Comparison of ENCODE assay signal across 9 cellular contexts in genomic region chr11:13339196-13340153, GRCh38.
A peak's percentile ranks its signal among the peaks of the same experiment; 100 is the strongest.
DNase-seq lines count a peak whose midpoint lies in the region; ATAC-seq, FAIRE-seq and TF ChIP-seq lines count a peak whose summit lies in the region.
"Had no signal": no experiment of that assay in that cellular context is flagged by ENCODE, and none has a peak within 500 bp of the region (broad histone marks: within the 10 kb centered on the region; RNA-seq: fewer than 3 reads in every experiment).

No MANE protein-coding gene starts in this region.

- H3K9me3 ChIP-seq in right cardiac atrium (ENCODE audit: control insufficient read depth, low read length) (no peaks in the 10 kb centered on the region), BE2C (no peaks in the 10 kb centered on the region), kidney (ENCODE audit: control insufficient read depth in 1 of 2, low read length in 2 of 2) (no peaks in the 10 kb centered on the region)

- POLR2A ChIA-PET in HEK293T (lab: Yijun Ruan, JAX): no interaction called here

- H3K27me3 ChIP-seq in right cardiac atrium (ENCODE audit: control insufficient read depth, insufficient read depth) (no peaks in the 10 kb centered on the region), BE2C (no peaks in the 10 kb centered on the region)

- H3K27ac Mint-ChIP-seq in activated T-helper 1 cell treated with anti-CD3 and anti-CD28 coated beads, Interleukin-12 subunit alpha, Interleukin-12 subunit beta, Interleukin-2, Interleukin-4 antibody, amounts not matched to agents 30 ng/mL and 10 ng/mL and 1 ng/mL, durations not matched to agents 14 hours and 24 hours and 36 hours: peak overlapping the region; percentile 75

- peaks cover 14% of the 10 kb centered on the region for H3K4me1 ChIP-seq in right cardiac atrium (ENCODE audit: control insufficient read depth, insufficient read depth, low read length)
- H3K4me1 ChIP-seq in BE2C: no peaks in the 10 kb centered on the region
- H3K4me1 ChIP-seq in kidney (ENCODE audit: control insufficient read depth in 1 of 2, insufficient read depth in 1 of 2, low read depth in 1 of 2, low read length in 2 of 2): peaks cover 0 to 11% of the 10 kb centered on the region in 2 donors

- peaks cover 3% of the 10 kb centered on the region for H3K36me3 Mint-ChIP-seq in activated T-helper 1 cell treated with anti-CD3 and anti-CD28 coated beads, Interleukin-12 subunit alpha, Interleukin-12 subunit beta, Interleukin-2, Interleukin-4 antibody, amounts not matched to agents 30 ng/mL and 10 ng/mL and 1 ng/mL, durations not matched to agents 14 hours and 24 hours and 36 hours (ENCODE audit: low read depth)

- 48% methylated on average over 11 of the region's 11 CpGs for WGBS in right cardiac atrium

- H3K9me3 Mint-ChIP-seq in activated T-helper 1 cell treated with anti-CD3 and anti-CD28 coated beads, Interleukin-12 subunit alpha, Interleukin-12 subunit beta, Interleukin-2, Interleukin-4 antibody, amounts not matched to agents 30 ng/mL and 10 ng/mL and 1 ng/mL, durations not matched to agents 14 hours and 24 hours and 36 hours: no peaks in the 10 kb centered on the region

- H3K9ac ChIP-seq in kidney (ENCODE audit: low read length in 2 of 2): no peak overlapping the region

- DNase-seq in AG09309 (ENCODE audit: low read depth): peak; percentile 91
- no peak for DNase-seq in activated T-helper 1 cell treated with anti-CD3 and anti-CD28 coated beads, Interleukin-12 subunit alpha, Interleukin-12 subunit beta, Interleukin-2, Interleukin-4 antibody, amounts not matched to agents 30 ng/mL and 10 ng/mL and 1 ng/mL, durations not matched to agents 14 hours and 24 hours and 36 hours (ENCODE audit: low spot score)
- no peak for DNase-seq in right cardiac atrium
- no peak for DNase-seq in BE2C
- DNase-seq in HEK293T (ENCODE audit: extremely low spot score): no peak
- DNase-seq in kidney: no peak

- H3K27ac ChIP-seq in right cardiac atrium (ENCODE audit: low read length) (no peak overlapping the region), kidney (ENCODE audit: low read depth in 2 of 2, low read length in 2 of 2) (no peak overlapping the region)

- H3K4me3 Mint-ChIP-seq in activated T-helper 1 cell treated with anti-CD3 and anti-CD28 coated beads, Interleukin-12 subunit alpha, Interleukin-12 subunit beta, Interleukin-2, Interleukin-4 antibody, amounts not matched to agents 30 ng/mL and 10 ng/mL and 1 ng/mL, durations not matched to agents 14 hours and 24 hours and 36 hours: peak overlapping the region; percentile 67

- CTCF ChIA-PET in HEK293T (lab: Yijun Ruan, JAX): interaction anchor here (2.4 kb wide), 1 partner anchor 129 kb away, joined by 8 read pairs; no protein-coding TSS in a partner anchor

- H3K27me3 Mint-ChIP-seq in activated T-helper 1 cell treated with anti-CD3 and anti-CD28 coated beads, Interleukin-12 subunit alpha, Interleukin-12 subunit beta, Interleukin-2, Interleukin-4 antibody, amounts not matched to agents 30 ng/mL and 10 ng/mL and 1 ng/mL, durations not matched to agents 14 hours and 24 hours and 36 hours (ENCODE audit: insufficient read depth): no peaks in the 10 kb centered on the region

- FAIRE-seq in kidney (lab: Jason Lieb, UNC): no peak
- FAIRE-seq: endometrium had no signal

- peak; percentile 29 for ATAC-seq in HG03066 (IDR thresholded peaks at IDR 0.05; ENCODE audit: low read depth, unreplicated experiment)
- peak; percentile 27 to 62 for ATAC-seq in right cardiac atrium
- ATAC-seq in GM21825 (IDR thresholded peaks at IDR 0.05; ENCODE audit: unreplicated experiment): no peak

- peaks cover 58% of the 10 kb centered on the region for H3K4me1 Mint-ChIP-seq in activated T-helper 1 cell treated with anti-CD3 and anti-CD28 coated beads, Interleukin-12 subunit alpha, Interleukin-12 subunit beta, Interleukin-2, Interleukin-4 antibody, amounts not matched to agents 30 ng/mL and 10 ng/mL and 1 ng/mL, durations not matched to agents 14 hours and 24 hours and 36 hours (ENCODE audit: low read depth)

- H3K4me3 ChIP-seq in AG09309 (ENCODE audit: control insufficient read depth, low read depth, low read length) (no peak overlapping the region), right cardiac atrium (ENCODE audit: low read length) (no peak overlapping the region), BE2C (ENCODE audit: low read depth, low read length) (no peak overlapping the region), kidney (ENCODE audit: low read length in 2 of 2) (no peak overlapping the region)

- TF ChIP-seq CTCF in AG09309 (IDR thresholded peaks at IDR 0.05; ENCODE audit: control insufficient read depth, insufficient read depth, low read depth, low read length, missing control alignments): no peak
- TF ChIP-seq CTCF in BE2C (IDR thresholded peaks at IDR 0.05; ENCODE audit: low read depth, low read length): no peak
- TF ChIP-seq CTCF in kidney (IDR thresholded peaks at IDR 0.05; ENCODE audit: borderline replicate concordance, extremely low read depth, insufficient read depth): no peak

- intact Hi-C loops in activated T-helper 1 cell treated with anti-CD3 and anti-CD28 coated beads, Interleukin-12 subunit alpha, Interleukin-12 subunit beta, Interleukin-2, Interleukin-4 antibody, amounts not matched to agents 30 ng/mL and 10 ng/mL and 1 ng/mL, durations not matched to agents 14 hours and 24 hours and 36 hours (cut with micrococcal nuclease): loop anchor here (2.0 to 5.0 kb wide), 3 partner anchors 123 to 1778 kb away; partner anchors contain the start of genes BTBD10 and FAR1
- intact Hi-C loops in right cardiac atrium (cut with DNase I): loop anchor here in 3 of 4 donors (5.0 to 10.0 kb wide), 6 partner anchors 62 to 375 kb away; partner anchors contain the start of gene BMAL1 (in 2 of the 3)
- intact Hi-C loops in kidney (cut with DNase I): loop anchor here (10.0 kb wide), 1 partner anchor 125 kb away; no protein-coding TSS in a partner anchor

- H3K36me3 ChIP-seq in BE2C: no peaks in the 10 kb centered on the region
- no peaks in the 10 kb centered on the region for H3K36me3 ChIP-seq in kidney (ENCODE audit: control insufficient read depth in 1 of 2, insufficient read depth in 2 of 2, low read length in 2 of 2)

TF ChIP-seq in HEK293T, 16 proteins besides CTCF, POLR2A, EP300 and RAD21:
- TF ChIP-seq FOXM1 (IDR thresholded peaks at IDR 0.05; ENCODE audit: borderline replicate concordance) (no peak), FOXK2 (IDR thresholded peaks at IDR 0.05) (no peak), NFRKB (IDR thresholded peaks at IDR 0.05) (no peak), ARNT (IDR thresholded peaks at IDR 0.05) (no peak), BHLHE40 (IDR thresholded peaks at IDR 0.05; ENCODE audit: borderline replicate concordance) (no peak), L3MBTL2 (conservative IDR thresholded peaks at IDR 0.05) (no peak), LEF1 (IDR thresholded peaks at IDR 0.05; ENCODE audit: borderline replicate concordance) (no peak), ELF4 (IDR thresholded peaks at IDR 0.05) (no peak), HDGF (IDR thresholded peaks at IDR 0.05; ENCODE audit: borderline replicate concordance) (no peak), SUZ12 (IDR thresholded peaks at IDR 0.05) (no peak), ZNF384 (IDR thresholded peaks at IDR 0.05) (no peak), TARDBP (IDR thresholded peaks at IDR 0.05) (no peak), PKNOX1 (IDR thresholded peaks at IDR 0.05) (no peak)
